In the genomic region with DNA sequence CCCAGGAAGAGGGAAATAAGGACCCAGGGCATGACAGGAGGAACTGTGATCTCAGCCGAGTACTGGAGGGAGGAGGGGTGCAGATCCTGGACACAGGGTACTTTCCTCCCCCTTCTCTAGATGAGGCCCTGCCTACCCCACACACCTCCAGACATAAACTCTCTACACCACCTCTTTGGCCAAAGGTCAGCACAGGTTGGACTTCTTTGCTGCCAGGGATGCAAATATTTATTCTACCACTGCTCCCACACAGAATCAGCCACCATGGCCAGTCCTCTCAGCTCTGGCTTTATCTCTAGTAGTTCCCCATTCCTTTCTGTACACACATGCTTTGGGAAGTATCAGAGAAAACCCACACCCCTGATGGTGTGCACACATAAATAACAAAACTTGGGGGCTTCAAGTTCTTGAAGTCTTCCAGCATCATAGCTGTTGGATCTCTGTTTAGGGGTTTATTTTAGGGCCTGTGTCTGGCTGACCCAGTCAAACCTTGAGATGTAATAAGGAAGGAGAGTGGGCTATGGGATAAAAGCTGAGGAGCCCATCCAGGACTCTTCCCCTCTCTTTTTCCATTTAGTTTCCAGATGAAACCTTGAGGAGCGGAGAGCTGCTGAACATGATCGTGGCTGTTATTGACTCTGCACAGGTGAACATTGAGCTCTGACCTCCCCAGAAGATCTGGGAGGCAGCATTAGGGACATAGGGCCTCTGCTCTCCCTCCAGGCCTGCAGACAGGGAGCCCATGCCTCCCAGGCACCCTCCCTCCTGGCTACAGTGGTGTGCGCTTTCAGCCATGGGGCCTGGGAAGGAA, we compare ENCODE assay signal across 18 cellular contexts. TPM values are rescaled to one million over a fixed set of nuclear protein-coding genes. Genes with fewer than 3 reads are reported as not detected.
DNase-seq lines count a peak whose midpoint lies in the region; ATAC-seq and TF ChIP-seq lines count a peak whose summit lies in the region.
"Had no signal": no experiment of that assay in that cellular context is flagged by ENCODE, and none has a peak within 500 bp of the region (broad histone marks: within the 10 kb centered on the region; RNA-seq: fewer than 3 reads in every experiment).

No MANE protein-coding gene starts in this region.

- TF ChIP-seq POLR2A in right lobe of liver (IDR thresholded peaks at IDR 0.05) (no peak), spleen (IDR thresholded peaks at IDR 0.05) (no peak)

- H3K27me3 Mint-ChIP-seq in T-helper 17 cell, result no peaks in the 10 kb centered on the region
- H3K27me3 Mint-ChIP-seq: activated CD4-positive, alpha-beta memory T cell treated with anti-CD3 and anti-CD28 coated beads, Interleukin-2, amount 10 ng/mL, durations not matched to agents 7 days and 5 days; activated naive CD8-positive, alpha-beta T cell treated with anti-CD3 and anti-CD28 coated beads for 36 hours; activated T-cell treated with anti-CD3 and anti-CD28 coated beads, Interleukin-2, amount 50 U/mL, for 24 hours; brain had no signal

- 27% methylated on average over 4 of the region's 4 CpGs for WGBS in right lobe of liver (ENCODE audit: insufficient coverage, low coverage, low lambda C conversion rate, missing lambda C conversion rate)
- WGBS in spleen, 5 donors, result 81 to 95% (median 86%) methylated on average over 4 of the region's 4 CpGs

- intact Hi-C loops in right lobe of liver (cut with DNase I) (no loop called here), spleen (cut with DNase I; ENCODE audit: low total_unique reads) (no loop called here), posterior vena cava (cut with DNase I) (loop anchor here in 1 of 2 donors (5.0 kb wide), 1 partner anchor 91 kb away; a partner anchor contains a TSS)

- peaks cover 3 to 36% (median 23%) of the 10 kb centered on the region in 4 donors for H3K4me1 ChIP-seq in right lobe of liver
- H3K4me1 ChIP-seq in spleen, result peaks cover 10 to 40% (median 29%) of the 10 kb centered on the region in 6 donors
- H3K4me1 ChIP-seq: SJSA1 had no signal

- H3K27me3 ChIP-seq in right lobe of liver (no peaks in the 10 kb centered on the region), spleen (replicated peaks in 1 of 7) (no peaks in the 10 kb centered on the region)
- H3K27me3 ChIP-seq: SJSA1 had no signal

- H3K9me3 ChIP-seq in T-helper 17 cell (ENCODE audit: control insufficient read depth, low read length, poor library complexity, severe bottlenecking) (no peaks in the 10 kb centered on the region), right lobe of liver (no peaks in the 10 kb centered on the region), spleen (no peaks in the 10 kb centered on the region)
- H3K9me3 ChIP-seq: SJSA1 had no signal

- H3K36me3 Mint-ChIP-seq in T-helper 17 cell (ENCODE audit: low read depth), result no peaks in the 10 kb centered on the region

- DNase-seq in CD1c-positive myeloid dendritic cell (ENCODE audit: extremely low spot score) (peak; percentile 32), T-helper 17 cell (no peak), right lobe of liver (peak; percentile 58 to 91 (median 77)), spleen (peak; percentile 24), NCI-H2227 treated with DMSO at 0.1 percent for 48 hours (lab: John Stamatoyannopoulos, UW) (no peak), NCI-H187 (lab: John Stamatoyannopoulos, UW) (no peak), posterior vena cava (ENCODE audit: low spot score) (no peak)
- DNase-seq in activated effector memory CD4-positive, alpha-beta T cell treated with anti-CD3 and anti-CD28 coated beads, Interleukin-2, amount 50 U/mL, for 16 hours, result no peak
- DNase-seq: activated CD4-positive, alpha-beta memory T cell treated with anti-CD3 and anti-CD28 coated beads, Interleukin-2, amount 10 ng/mL, durations not matched to agents 7 days and 5 days; activated naive CD8-positive, alpha-beta T cell treated with anti-CD3 and anti-CD28 coated beads for 36 hours; activated T-cell treated with anti-CD3 and anti-CD28 coated beads, Interleukin-2, amount 50 U/mL, for 24 hours; Calu3; NCI-H2171 treated with DMSO at 0.1 percent for 48 hours; NCI-H748 treated with DMSO at 0.1 percent for 48 hours; PC-9 had no signal

- H3K4me3 Mint-ChIP-seq in T-helper 17 cell, result no peak overlapping the region
- H3K4me3 Mint-ChIP-seq: activated CD4-positive, alpha-beta memory T cell treated with anti-CD3 and anti-CD28 coated beads, Interleukin-2, amount 10 ng/mL, durations not matched to agents 7 days and 5 days; activated naive CD8-positive, alpha-beta T cell treated with anti-CD3 and anti-CD28 coated beads for 36 hours; activated T-cell treated with anti-CD3 and anti-CD28 coated beads, Interleukin-2, amount 50 U/mL, for 24 hours; brain; WTC11 had no signal

- ATAC-seq in T-helper 17 cell (no peak), right lobe of liver (peak; percentile 83 to 88 (median 86))
- ATAC-seq: WTC11 had no signal

- H3K4me1 Mint-ChIP-seq in T-helper 17 cell, result no peaks in the 10 kb centered on the region
- H3K4me1 Mint-ChIP-seq: brain had no signal

- peak overlapping the region; percentile 3 for H3K27ac Mint-ChIP-seq in T-helper 17 cell
- H3K27ac Mint-ChIP-seq: activated CD4-positive, alpha-beta memory T cell treated with anti-CD3 and anti-CD28 coated beads, Interleukin-2, amount 10 ng/mL, durations not matched to agents 7 days and 5 days; activated naive CD8-positive, alpha-beta T cell treated with anti-CD3 and anti-CD28 coated beads for 36 hours had no signal

- H3K27ac ChIP-seq in right lobe of liver (peak overlapping the region; percentile 64 to 92 (median 89)), spleen (peak overlapping the region in 1 of 8 donors; percentile 19)
- H3K27ac ChIP-seq: PC-9, SJSA1 had no signal

- no peak for TF ChIP-seq CTCF in right lobe of liver (IDR thresholded peaks at IDR 0.05)
- no peak for TF ChIP-seq CTCF in spleen (IDR thresholded peaks at IDR 0.05 in 8 of 11, conservative IDR thresholded peaks at IDR 0.05 in 3 of 11)

- H3K4me3 ChIP-seq in right lobe of liver (no peak overlapping the region), spleen (no peak overlapping the region)
- H3K4me3 ChIP-seq: PC-9, SJSA1 had no signal

- H3K36me3 ChIP-seq in right lobe of liver, result peaks cover 0 to 52% (median 6%) of the 10 kb centered on the region in 4 donors
- peaks cover 3 to 100% (median 70%) of the 10 kb centered on the region in 6 donors for H3K36me3 ChIP-seq in spleen

RNA-seq across cellular contexts. Expression of a gene that starts 6.7 kb away (rescaled TPM):
- total RNA-seq in T-helper 17 cell, result 10 to 100 TPM in 1 of 2 donors, 1 to 10 TPM in 1; 7.4 to 10.0 TPM
- total RNA-seq in right lobe of liver, result 10 to 100 TPM; 25.4 to 50.4 (median 36.9) TPM
- 10 to 100 TPM; 11.1 to 28.4 (median 20.0) TPM for total RNA-seq in spleen
- polyA plus RNA-seq in spleen, result 10 to 100 TPM; 23.4 to 54.5 (median 48.6) TPM
- 10 to 100 TPM; 60.5 to 64.5 TPM for total RNA-seq in posterior vena cava

RNA-seq across cellular contexts. Expression of a gene that starts 40.7 kb away (rescaled TPM):
- total RNA-seq in T-helper 17 cell (10 to 100 TPM; 33.6 to 47.6 TPM), right lobe of liver (10 to 100 TPM; 16.5 to 29.1 (median 22.6) TPM), spleen (10 to 100 TPM; 38.1 to 66.2 (median 49.0) TPM), posterior vena cava (10 to 100 TPM; 41.4 to 49.0 TPM)
- polyA plus RNA-seq in spleen, result 10 to 100 TPM; 24.7 to 51.9 (median 46.6) TPM

Comparison
In these comparisons a context has a peak if more than half of its experiments do, and no peak if none do; other contexts are left out.
1. DNase-seq: peak in CD1c-positive myeloid dendritic cell (single experiment), right lobe of liver (3 of 3) and spleen (single experiment); none in T-helper 17 cell (0 of 3), NCI-H2227 treated with DMSO at 0.1 percent for 48 hours (single experiment), activated effector memory CD4-positive, alpha-beta T cell treated with anti-CD3 and anti-CD28 coated beads, Interleukin-2, amount 50 U/mL, for 16 hours (single experiment), NCI-H187 (0 of 2) and posterior vena cava (single experiment).